1 cellular context compared by ENCODE assay signal in genomic region chr1:220825819-220826551, GRCh38.
TF ChIP-seq lines count a peak whose summit lies in the region.

No MANE protein-coding gene starts in this region.

TF ChIP-seq in IMR-90, 13 proteins besides CTCF, POLR2A, EP300 and RAD21:
- no peak for TF ChIP-seq MAZ (IDR thresholded peaks at IDR 0.05; ENCODE audit: borderline replicate concordance, low read depth, low read length)
- TF ChIP-seq CEBPB (IDR thresholded peaks at IDR 0.05; ENCODE audit: low read depth, low read length), result no peak
- TF ChIP-seq CHD1 (IDR thresholded peaks at IDR 0.05; ENCODE audit: low read depth, low read length), result no peak
- TF ChIP-seq, protein P1, sequence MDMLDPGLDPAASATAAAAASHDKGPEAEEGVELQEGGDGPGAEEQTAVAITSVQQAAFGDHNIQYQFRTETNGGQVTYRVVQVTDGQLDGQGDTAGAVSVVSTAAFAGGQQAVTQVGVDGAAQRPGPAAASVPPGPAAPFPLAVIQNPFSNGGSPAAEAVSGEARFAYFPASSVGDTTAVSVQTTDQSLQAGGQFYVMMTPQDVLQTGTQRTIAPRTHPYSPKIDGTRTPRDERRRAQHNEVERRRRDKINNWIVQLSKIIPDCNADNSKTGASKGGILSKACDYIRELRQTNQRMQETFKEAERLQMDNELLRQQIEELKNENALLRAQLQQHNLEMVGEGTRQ (IDR thresholded peaks at IDR 0.05; ENCODE audit: low read depth, low read length), result no peak
